15 cellular contexts compared by ENCODE assay signal in the genomic region with DNA sequence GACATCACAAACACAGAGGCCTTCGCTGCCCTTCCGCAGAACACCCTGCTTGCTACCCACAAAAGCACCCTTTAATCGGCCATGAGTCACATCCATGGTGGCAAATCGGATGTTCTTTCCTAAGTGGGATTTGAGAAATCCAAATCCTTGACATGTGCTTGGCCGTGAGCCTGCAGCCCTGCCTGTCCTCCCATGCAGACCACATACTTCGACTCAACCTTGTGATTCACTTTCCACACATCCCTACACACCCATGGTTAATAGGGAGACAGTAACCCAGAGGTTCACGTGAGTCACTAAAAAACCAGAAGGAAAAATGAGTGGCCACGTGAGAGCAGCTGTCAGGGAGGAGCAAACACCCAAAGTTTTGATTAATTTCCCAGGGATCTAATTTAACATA. TPM values are rescaled to one million over a fixed set of nuclear protein-coding genes. Genes with fewer than 3 reads are reported as not detected.
DNase-seq lines count a peak whose midpoint lies in the region; ATAC-seq and TF ChIP-seq lines count a peak whose summit lies in the region.
"Had no signal": no experiment of that assay in that cellular context is flagged by ENCODE, and none has a peak within 500 bp of the region (broad histone marks: within the 10 kb centered on the region; RNA-seq: fewer than 3 reads in every experiment).

No MANE protein-coding gene starts in this region.

- DNase-seq in ACHN, result peak; percentile 65
- peak; percentile 99 for DNase-seq in HT1080 (ENCODE audit: low read depth)
- peak; percentile 95 to 98 for DNase-seq in cardiac fibroblast (ENCODE audit: low read depth in 2 of 2)
- DNase-seq in kidney tubule cell (ENCODE audit: low spot score), result peak; percentile 92
- no peak for DNase-seq in anterior cingulate cortex (lab: John Stamatoyannopoulos, UW)
- DNase-seq in GDM1 (lab: John Stamatoyannopoulos, UW), result no peak
- no peak for DNase-seq in GM10248 (ENCODE audit: extremely low spot score)
- DNase-seq: activated CD8-positive, alpha-beta memory T cell treated with anti-CD3 and anti-CD28 coated beads for 24 hours; C1 segment of cervical spinal cord; hypothalamus; NCI-H345; stimulated activated CD4-positive, alpha-beta T cell treated with anti-CD3 and anti-CD28 coated beads, Interleukin-4, amount 100 ng/mL, for 4 hours; SW 1271 had no signal

- in situ Hi-C loops in ACHN (cut with HindIII; ENCODE audit: low pct_ligation_motif_present, low pct_unique_long_range_greater_than_20kb, low sequenced_read_pairs), result no loop called here

- CTCF ChIA-PET in GM10248 (lab: Yijun Ruan, JAX), result interaction anchor here (1.1 to 1.2 kb wide), 2 partner anchors 16 to 18 kb away, joined by 3 read pairs; no protein-coding TSS in a partner anchor

- no peak overlapping the region for H3K4me3 ChIP-seq in cardiac fibroblast (replicated peaks in 1 of 2; ENCODE audit: low read depth in 2 of 2, low read length in 2 of 2)
- H3K4me3 ChIP-seq: ascending aorta had no signal

- no peak for ATAC-seq in GM18873 (IDR thresholded peaks at IDR 0.05; ENCODE audit: low FRiP score, unreplicated experiment)

- no peak for TF ChIP-seq CTCF in cardiac fibroblast (IDR thresholded peaks at IDR 0.05; ENCODE audit: low read depth, low read length)
- no peak for TF ChIP-seq CTCF in GM10248 (IDR thresholded peaks at IDR 0.05; ENCODE audit: control extremely low read depth, extremely low read depth, low read depth, missing control alignments)

- POLR2A ChIA-PET in GM10248 (lab: Yijun Ruan, JAX), result no interaction called here

RNA-seq across cellular contexts. Expression of a gene that starts 19.4 kb away (rescaled TPM):
- total RNA-seq in HT1080 (2014; rRNA removed; shearing (Covaris generic)), result 0.07 and 0.19 TPM in 2 replicates
- polyA plus RNA-seq in HT1080 (2015; cell fraction: cytosol; rRNA removed), result 0.14 TPM in 2 replicates
- 0.17 and 0.23 TPM in 2 replicates for polyA plus RNA-seq in HT1080 (2015; cell fraction: nucleus; rRNA removed)
- total RNA-seq: ascending aorta had no signal

RNA-seq across cellular contexts. Expression of a gene that starts 59.9 kb away (rescaled TPM):
- 3.2 and 5.8 TPM in 2 replicates for total RNA-seq in HT1080 (2014; rRNA removed; shearing (Covaris generic))
- 9.1 and 11.5 TPM in 2 replicates for polyA plus RNA-seq in HT1080 (2015; cell fraction: cytosol; rRNA removed)
- 9.3 and 10.4 TPM in 2 replicates for polyA plus RNA-seq in HT1080 (2015; cell fraction: nucleus; rRNA removed)

Comparison
In these comparisons a context has a peak if more than half of its experiments do, and no peak if none do; other contexts are left out.
1. DNase-seq: peak in ACHN (single experiment), HT1080 (single experiment), cardiac fibroblast (2 of 2) and kidney tubule cell (single experiment); none in anterior cingulate cortex (0 of 58), GDM1 (single experiment) and GM10248 (single experiment).